Comparison of ENCODE assay signal across 24 cellular contexts in genomic region chr7:71649812-71650211, GRCh38.
"Had no signal": no experiment of that assay in that cellular context is flagged by ENCODE, and none has a peak within 500 bp of the region (broad histone marks: within the 10 kb centered on the region; RNA-seq: fewer than 3 reads in every experiment).

No MANE protein-coding gene starts in this region.

- H3K27ac ChIP-seq: HL-60, KMS-11, RWPE1, SJSA1, SK-N-MC had no signal

- DNase-seq: Kasumi-1, MM.1S, NCI-H1092 treated with DMSO at 0.1 percent for 48 hours, NCI-H1436, NCI-H187, NCI-H2029, NCI-H2081 treated with DMSO at 0.1 percent for 48 hours, NCI-H2171, NCI-H226, NCI-H446, NCI-H510A, NCI-H524 treated with DMSO at 0.1 percent for 48 hours, NCI-H69, NCI-H774, PC-3, SIG-M5 had no signal

- H3K36me3 Mint-ChIP-seq: IgD-negative memory B cell had no signal

- H3K27me3 ChIP-seq: SJSA1 had no signal

- H3K4me2 ChIP-seq: KMS-11 had no signal

- H3K27me3 Mint-ChIP-seq: IgD-negative memory B cell had no signal

- H3K27ac Mint-ChIP-seq: IgD-negative memory B cell had no signal

- H3K4me3 ChIP-seq: K562, SJSA1, SK-N-MC had no signal

- H3K4me1 Mint-ChIP-seq: IgD-negative memory B cell had no signal

- H3K4me3 Mint-ChIP-seq: IgD-negative memory B cell had no signal

- H3K4me1 ChIP-seq: SJSA1 had no signal

- H3K9ac ChIP-seq: KMS-11 had no signal

- H3K36me3 ChIP-seq: SJSA1 had no signal

- ATAC-seq: K562, Panc1, PC-3 had no signal
